ENCODE assay signal across 1 cellular context in the genomic region with DNA sequence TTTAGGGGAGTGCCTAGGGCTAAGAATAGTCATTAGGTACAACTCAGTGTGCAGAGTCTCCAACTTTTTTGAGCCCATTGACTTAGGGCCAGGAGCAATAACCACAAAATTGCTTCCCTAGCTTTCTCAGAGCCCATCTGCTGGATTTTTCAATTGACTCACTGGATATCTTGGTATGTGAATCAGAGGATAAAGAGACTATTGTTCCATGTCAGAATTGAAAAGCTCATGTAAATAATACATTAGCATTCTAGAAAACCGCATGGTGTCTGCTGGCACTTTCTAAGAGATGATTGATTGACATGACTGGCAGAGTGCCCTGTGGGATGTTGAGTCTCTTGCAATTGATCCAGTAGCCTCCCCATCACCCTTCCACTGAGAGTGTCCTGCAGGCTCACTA.
TF ChIP-seq lines count a peak whose summit lies in the region.

No MANE protein-coding gene starts in this region.

TF ChIP-seq in HepG2, 621 proteins besides CTCF, POLR2A, EP300 and RAD21:
- TF ChIP-seq ZNF75D (CRISPR knock-in tag; IDR thresholded peaks at IDR 0.05; ENCODE audit: borderline replicate concordance) (no peak), TARDBP (CRISPR knock-in tag; IDR thresholded peaks at IDR 0.05) (no peak), FIP1L1 (IDR thresholded peaks at IDR 0.05; ENCODE audit: borderline replicate concordance, insufficient read depth, low read depth, low read length) (no peak), ZNF160 (CRISPR knock-in tag; IDR thresholded peaks at IDR 0.05) (no peak), ATF7 (IDR thresholded peaks at IDR 0.05) (no peak), ATF7 (CRISPR knock-in tag; IDR thresholded peaks at IDR 0.05) (no peak), MYNN (CRISPR knock-in tag; IDR thresholded peaks at IDR 0.05; ENCODE audit: low read depth) (no peak), ZMYM2 (CRISPR knock-in tag; IDR thresholded peaks at IDR 0.05) (no peak), HNF4A (CRISPR knock-in tag; IDR thresholded peaks at IDR 0.05) (no peak), ZNF292 (CRISPR knock-in tag; IDR thresholded peaks at IDR 0.05; ENCODE audit: borderline replicate concordance, low read depth) (no peak)
- TF ChIP-seq, protein P1, sequence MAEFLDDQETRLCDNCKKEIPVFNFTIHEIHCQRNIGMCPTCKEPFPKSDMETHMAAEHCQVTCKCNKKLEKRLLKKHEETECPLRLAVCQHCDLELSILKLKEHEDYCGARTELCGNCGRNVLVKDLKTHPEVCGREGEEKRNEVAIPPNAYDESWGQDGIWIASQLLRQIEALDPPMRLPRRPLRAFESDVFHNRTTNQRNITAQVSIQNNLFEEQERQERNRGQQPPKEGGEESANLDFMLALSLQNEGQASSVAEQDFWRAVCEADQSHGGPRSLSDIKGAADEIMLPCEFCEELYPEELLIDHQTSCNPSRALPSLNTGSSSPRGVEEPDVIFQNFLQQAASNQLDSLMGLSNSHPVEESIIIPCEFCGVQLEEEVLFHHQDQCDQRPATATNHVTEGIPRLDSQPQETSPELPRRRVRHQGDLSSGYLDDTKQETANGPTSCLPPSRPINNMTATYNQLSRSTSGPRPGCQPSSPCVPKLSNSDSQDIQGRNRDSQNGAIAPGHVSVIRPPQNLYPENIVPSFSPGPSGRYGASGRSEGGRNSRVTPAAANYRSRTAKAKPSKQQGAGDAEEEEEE (CRISPR knock-in tag; IDR thresholded peaks at IDR 0.05; ENCODE audit: borderline replicate concordance): no peak
